Comparison of ENCODE assay signal across 16 cellular contexts in genomic region chr11:119754199-119754598, GRCh38.
"Had no signal": no experiment of that assay in that cellular context is flagged by ENCODE, and none has a peak within 500 bp of the region (broad histone marks: within the 10 kb centered on the region; RNA-seq: fewer than 3 reads in every experiment).

No MANE protein-coding gene starts in this region.

- DNase-seq: activated CD4-positive, alpha-beta T cell treated with anti-CD3 and anti-CD28 coated beads for 48 hours; activated CD8-positive, alpha-beta memory T cell treated with anti-CD3 and anti-CD28 coated beads, Interleukin-2, amount 50 U/mL, for 48 hours; activated naive CD4-positive, alpha-beta T cell; activated naive CD8-positive, alpha-beta T cell treated with anti-CD3 and anti-CD28 coated beads, Interleukin-2, amount 10 ng/mL, durations not matched to agents 7 days and 5 days; aorta; dermis blood vessel endothelial cell; endodermal cell; hippocampal formation; kidney; psoas muscle; right lobe of liver; stimulated activated CD4-positive, alpha-beta T cell treated with anti-CD3 and anti-CD28 coated beads, Interleukin-1b, Interleukin-23, amount 100 ng/mL, for 48 hours; SW 1271 had no signal

- ATAC-seq: psoas muscle, WTC11 had no signal

- H3K27ac ChIP-seq: psoas muscle, right lobe of liver, spleen had no signal

- FAIRE-seq: kidney, TTC549 had no signal

- H3K9me3 ChIP-seq: psoas muscle, right lobe of liver, spleen had no signal

- H3K36me3 ChIP-seq: right lobe of liver, spleen had no signal

- H3K27me3 ChIP-seq: right lobe of liver had no signal

- H3K4me3 ChIP-seq: psoas muscle, right lobe of liver, spleen had no signal

- H3K4me1 ChIP-seq: psoas muscle had no signal
